8 cellular contexts compared by ENCODE assay signal in the genomic region with DNA sequence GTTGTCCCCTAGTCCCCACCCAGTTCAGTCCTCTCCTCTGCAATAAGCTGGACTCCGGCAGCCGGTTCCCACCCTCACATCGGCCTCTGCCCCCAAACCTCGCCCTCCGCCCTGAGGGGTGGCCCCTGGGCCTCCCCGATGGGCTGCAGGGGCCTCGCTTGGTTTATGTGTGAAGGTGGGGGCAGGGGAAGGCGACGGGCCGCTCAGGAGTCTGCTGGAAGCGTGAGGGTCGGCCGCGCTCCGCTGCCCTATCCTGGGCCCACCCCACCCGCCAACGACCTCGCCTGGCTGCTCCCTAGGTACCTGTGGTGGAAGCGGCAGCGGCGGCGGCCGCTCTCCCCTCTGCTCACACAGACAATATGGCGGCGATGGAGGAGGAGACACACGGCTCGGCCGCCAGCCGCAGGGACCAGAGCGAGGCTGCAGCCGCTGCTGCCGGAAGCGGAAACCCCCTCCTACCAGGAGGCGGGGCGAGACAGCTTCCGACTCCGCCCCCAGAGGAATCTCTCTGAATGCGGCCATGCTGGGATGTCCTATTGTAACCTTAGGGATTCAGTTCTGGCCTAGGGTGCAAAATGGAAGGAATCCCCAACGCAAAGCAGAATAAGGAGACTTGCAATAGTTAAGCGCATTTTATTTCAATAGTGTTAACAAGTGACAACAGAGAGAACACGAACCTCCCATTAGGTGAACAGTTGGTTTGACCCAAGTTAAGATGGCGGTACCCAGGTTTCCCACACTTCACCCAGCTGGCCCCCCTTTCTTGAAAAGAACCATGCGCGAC. TPM values are rescaled to one million over a fixed set of nuclear protein-coding genes. Genes with fewer than 3 reads are reported as not detected.
DNase-seq lines count a peak whose midpoint lies in the region; ATAC-seq, FAIRE-seq and TF ChIP-seq lines count a peak whose summit lies in the region.

A gene (minus strand): TSS at position 422 of the 784 bp plus-strand sequence. CDS start 35,239 bp downstream, outside the sequence.

- no peaks in the 10 kb centered on the region for H3K9me3 ChIP-seq in Loucy (ENCODE audit: insufficient read depth, low read depth, low read length)

- no peak for FAIRE-seq in H54 (lab: Jason Lieb, UNC)

- H3K4me2 ChIP-seq in Loucy (ENCODE audit: low read depth, low read length, poor library complexity, severe bottlenecking), result peak within 1 kb of the TSS; percentile 93

- peak within 1 kb of the TSS; percentile 91 for H2AFZ ChIP-seq in Loucy (ENCODE audit: low read length)

- H3K27me3 ChIP-seq in Loucy (ENCODE audit: insufficient read depth, low read length, poor library complexity, severe bottlenecking), result peaks cover 30% of the 10 kb centered on the region

- H3K4me3 Mint-ChIP-seq in natural killer cell, result peak within 1 kb of the TSS; percentile 87

- peak within 1 kb of the TSS; percentile 87 for H3K4me3 ChIP-seq in Loucy (ENCODE audit: low read length, poor library complexity, severe bottlenecking)

- peak; percentile 95 for DNase-seq in EL
- DNase-seq in H54 (ENCODE audit: insufficient read length, low spot score), result peak; percentile 80
- peak; percentile 94 for DNase-seq in activated T-helper 9 cell treated with anti-CD3 and anti-CD28 coated beads, Interleukin-2, amount 50 U/mL, for 16 hours (ENCODE audit: low read depth)
- peak; percentile 96 for DNase-seq in fibroblast of peridontal ligament (ENCODE audit: extremely low read depth)
- DNase-seq in natural killer cell, result peak; percentile 97
- DNase-seq in stimulated activated naive CD4-positive, alpha-beta T cell treated with Interleukin-2 at 50 U/mL for 16 hours (lab: John Stamatoyannopoulos, UW), result peak; percentile 93

- peak; percentile 86 for TF ChIP-seq POLR2A in H54 (IDR thresholded peaks at IDR 0.05; ENCODE audit: low read depth, low read length)
- TF ChIP-seq POLR2A in Raji (IDR thresholded peaks at IDR 0.05; ENCODE audit: insufficient read depth, low read depth, low read length), result peak; percentile 89

- peaks cover 47% of the 10 kb centered on the region for H3K4me1 ChIP-seq in Loucy (ENCODE audit: insufficient read depth, low read length, poor library complexity, severe bottlenecking)

- peak within 1 kb of the TSS; percentile 95 to 100 for H3K27ac Mint-ChIP-seq in natural killer cell

- H3K79me2 ChIP-seq in Loucy (ENCODE audit: insufficient read depth, low read length), result peaks cover 49% of the 10 kb centered on the region

- no peaks in the 10 kb centered on the region for H3K36me3 ChIP-seq in Loucy (ENCODE audit: insufficient read depth, low read length)

- H3K27me3 Mint-ChIP-seq in natural killer cell (ENCODE audit: low read depth in 2 of 2), result peaks cover 6 to 11% of the 10 kb centered on the region in 2 donors

- no peak for TF ChIP-seq CTCF in Loucy (conservative IDR thresholded peaks at IDR 0.05; ENCODE audit: low read length)
- no peak for TF ChIP-seq CTCF in natural killer cell (IDR thresholded peaks at IDR 0.05)

- H3K36me3 Mint-ChIP-seq in natural killer cell, result no peaks in the 10 kb centered on the region

- H3K9ac ChIP-seq in Loucy (ENCODE audit: low read depth, low read length, poor library complexity, severe bottlenecking), result peak within 1 kb of the TSS; percentile 92

- peaks cover 46% of the 10 kb centered on the region for H4K20me1 ChIP-seq in Loucy (ENCODE audit: insufficient read depth, low read length, poor library complexity, severe bottlenecking)

- intact Hi-C loops in natural killer cell (cut with micrococcal nuclease), result loop anchor here (5.0 kb wide), 1 partner anchor 191 kb away; no protein-coding TSS in a partner anchor

- no peaks in the 10 kb centered on the region for H3K9me2 ChIP-seq in Loucy (replicated peaks; ENCODE audit: low read depth, low read length)

- H3K4me1 Mint-ChIP-seq in natural killer cell, result peaks cover 55 to 57% of the 10 kb centered on the region in 2 donors

- ATAC-seq in natural killer cell, result peak; percentile 90 to 97 (median 93)

- no peaks in the 10 kb centered on the region for H3F3A ChIP-seq in Loucy (ENCODE audit: low read depth)

- H3K9me3 Mint-ChIP-seq in natural killer cell, result peaks cover 0 to 2% of the 10 kb centered on the region in 2 donors

RNA-seq across cellular contexts. Expression of the gene that starts here (rescaled TPM):
- total RNA-seq in natural killer cell, result 10 to 100 TPM; 88.8 to 92.6 (median 88.9) TPM

Comparison
In these comparisons a context has a peak if more than half of its experiments do, and no peak if none do; other contexts are left out.
1. Peak in every context shown above with its lines: DNase-seq, ATAC-seq and H3K4me3 ChIP-seq.